23 cellular contexts compared by ENCODE assay signal in the genomic region with DNA sequence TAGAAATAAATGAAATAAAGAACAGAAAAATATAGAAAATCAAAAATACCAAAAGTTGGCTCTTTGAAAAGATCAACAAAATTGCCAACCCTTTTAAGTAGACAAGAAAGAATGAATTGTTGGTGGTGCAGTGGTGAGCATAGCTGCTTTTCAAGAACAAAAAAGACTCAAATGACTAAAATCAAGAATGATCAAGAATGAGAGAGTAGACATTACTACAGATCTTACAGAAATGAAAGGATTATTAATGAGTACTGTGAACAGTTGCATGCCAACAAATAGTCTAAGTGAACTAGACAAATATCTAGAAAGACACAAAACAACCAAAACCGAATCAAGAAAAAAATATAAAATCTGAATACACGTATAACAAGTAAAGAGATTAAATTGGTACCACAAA.
"Had no signal": no experiment of that assay in that cellular context is flagged by ENCODE, and none has a peak within 500 bp of the region (broad histone marks: within the 10 kb centered on the region; RNA-seq: fewer than 3 reads in every experiment).

No MANE protein-coding gene starts in this region.

- H3K27me3 Mint-ChIP-seq: activated CD4-positive, alpha-beta memory T cell treated with anti-CD3 and anti-CD28 coated beads, Interleukin-2, amount 10 ng/mL, durations not matched to agents 7 days and 5 days; activated CD4-positive, alpha-beta T cell treated with anti-CD3 and anti-CD28 coated beads, Interleukin-2, amount 10 ng/mL, durations not matched to agents 7 days and 5 days; activated CD8-positive, alpha-beta memory T cell treated with anti-CD3 and anti-CD28 coated beads, Interleukin-2, amount 10 ng/mL, durations not matched to agents 7 days and 5 days; activated naive CD8-positive, alpha-beta T cell; activated T-cell treated with anti-CD3 and anti-CD28 coated beads, Interleukin-2, amount 50 U/mL, for 24 hours; effector memory CD8-positive, alpha-beta T cell had no signal

- H3K27ac Mint-ChIP-seq: activated CD4-positive, alpha-beta memory T cell treated with anti-CD3 and anti-CD28 coated beads, Interleukin-2, amount 10 ng/mL, durations not matched to agents 7 days and 5 days; activated CD4-positive, alpha-beta T cell treated with anti-CD3 and anti-CD28 coated beads, Interleukin-2, amount 10 ng/mL, durations not matched to agents 7 days and 5 days; activated CD8-positive, alpha-beta memory T cell treated with anti-CD3 and anti-CD28 coated beads, Interleukin-2, amount 10 ng/mL, durations not matched to agents 7 days and 5 days; activated naive CD8-positive, alpha-beta T cell; activated T-cell treated with anti-CD3 and anti-CD28 coated beads, Interleukin-2, amount 50 U/mL, for 24 hours; effector memory CD8-positive, alpha-beta T cell had no signal

- H3K9me3 Mint-ChIP-seq: effector memory CD8-positive, alpha-beta T cell had no signal

- DNase-seq: activated CD4-positive, alpha-beta memory T cell treated with anti-CD3 and anti-CD28 coated beads, Interleukin-2, amount 10 ng/mL, durations not matched to agents 7 days and 5 days; activated CD4-positive, alpha-beta T cell treated with anti-CD3 and anti-CD28 coated beads, Interleukin-2, amount 10 ng/mL, durations not matched to agents 7 days and 5 days; activated CD4-positive, alpha-beta T cell treated with anti-CD3 and anti-CD28 coated beads, Interleukin-2, amount 50 U/mL, for 4 hours; activated CD8-positive, alpha-beta memory T cell treated with anti-CD3 and anti-CD28 coated beads, Interleukin-2, amount 10 ng/mL, durations not matched to agents 7 days and 5 days; activated CD8-positive, alpha-beta memory T cell treated with anti-CD3 and anti-CD28 coated beads, Interleukin-2, amount 50 U/mL, for 4 hours; activated effector memory CD4-positive, alpha-beta T cell treated with Interleukin-2 at 50 U/mL for 16 hours; activated gamma-delta T cell treated with Interleukin-2 at 50 U/mL for 16 hours; activated naive CD4-positive, alpha-beta T cell treated with anti-CD3 and anti-CD28 coated beads, Interleukin-2, amount 50 U/mL, for 16 hours; activated naive CD4-positive, alpha-beta T cell treated with Interleukin-2 at 50 U/mL for 16 hours; activated T-cell treated with anti-CD3 and anti-CD28 coated beads, Interleukin-2, amount 50 U/mL, for 24 hours; amniotic stem cell; anterior cingulate cortex; brain microvascular endothelial cell; cortex of kidney; dermis blood vessel endothelial cell; effector CD4-positive, alpha-beta T cell; effector memory CD8-positive, alpha-beta T cell; erythroblast; foreskin keratinocyte; gastrocnemius medialis; glutamatergic neuron; heart left ventricle had no signal

- H3K4me3 Mint-ChIP-seq: activated CD4-positive, alpha-beta memory T cell treated with anti-CD3 and anti-CD28 coated beads, Interleukin-2, amount 10 ng/mL, durations not matched to agents 7 days and 5 days; activated CD4-positive, alpha-beta T cell treated with anti-CD3 and anti-CD28 coated beads, Interleukin-2, amount 10 ng/mL, durations not matched to agents 7 days and 5 days; activated CD8-positive, alpha-beta memory T cell treated with anti-CD3 and anti-CD28 coated beads, Interleukin-2, amount 10 ng/mL, durations not matched to agents 7 days and 5 days; activated naive CD8-positive, alpha-beta T cell; activated T-cell treated with anti-CD3 and anti-CD28 coated beads, Interleukin-2, amount 50 U/mL, for 24 hours; effector memory CD8-positive, alpha-beta T cell had no signal

- ATAC-seq: activated CD8-positive, alpha-beta memory T cell treated with anti-CD3 and anti-CD28 coated beads, Interleukin-2, amount 10 ng/mL, durations not matched to agents 7 days and 5 days; effector memory CD8-positive, alpha-beta T cell; foreskin keratinocyte; gastrocnemius medialis; heart left ventricle had no signal
